Comparison of ENCODE assay signal across 23 cellular contexts in genomic region chr6:169479783-169480495, GRCh38.
"Had no signal": no experiment of that assay in that cellular context is flagged by ENCODE, and none has a peak within 500 bp of the region (broad histone marks: within the 10 kb centered on the region; RNA-seq: fewer than 3 reads in every experiment).

No MANE protein-coding gene starts in this region.

- H3K4me1 ChIP-seq: esophagus squamous epithelium, gastrocnemius medialis, left lung, lower lobe of right lung had no signal

- H2AFZ ChIP-seq: hepatocyte had no signal

- H3K36me3 ChIP-seq: gastrocnemius medialis, left lung, lower lobe of right lung had no signal

- FAIRE-seq: colon, endothelial cell of umbilical vein had no signal

- H3K27me3 ChIP-seq: dorsolateral prefrontal cortex, esophagus squamous epithelium, gastrocnemius medialis, hepatocyte, left lung had no signal

- H3K4me2 ChIP-seq: hepatocyte had no signal

- DNase-seq: dermis blood vessel endothelial cell; dorsolateral prefrontal cortex; effector CD4-positive, alpha-beta T cell; effector memory CD4-positive, alpha-beta T cell; esophagus squamous epithelium; foreskin fibroblast; foreskin melanocyte; gastrocnemius medialis; glutamatergic neuron; head of caudate nucleus; hypothalamus; immature natural killer cell; islet precursor cell; left cardiac atrium; left lung; left ventricle myocardium superior; lower lobe of right lung; mesenchymal stem cell; midbrain had no signal

- H3K4me3 ChIP-seq: coronary artery, dorsolateral prefrontal cortex, esophagus squamous epithelium, gastrocnemius medialis, hepatocyte, left lung, lower lobe of right lung had no signal

- H3K79me2 ChIP-seq: hepatocyte had no signal

- H3K27ac ChIP-seq: coronary artery, dorsolateral prefrontal cortex, esophagus squamous epithelium, gastrocnemius medialis, hepatocyte, left lung, lower lobe of right lung had no signal

- ATAC-seq: gastrocnemius medialis, left cardiac atrium, left lung, left ventricle myocardium superior, lower lobe of right lung had no signal
